Comparison of ENCODE assay signal across 8 cellular contexts in genomic region chr7:101017099-101017777, GRCh38. TPM values are rescaled to one million over a fixed set of nuclear protein-coding genes. Genes with fewer than 3 reads are reported as not detected.
DNase-seq lines count a peak whose midpoint lies in the region; ATAC-seq and TF ChIP-seq lines count a peak whose summit lies in the region.

No MANE protein-coding gene starts in this region.

- peaks cover 22% of the 10 kb centered on the region for H3K4me1 Mint-ChIP-seq in activated CD4-positive, alpha-beta memory T cell treated with anti-CD3 and anti-CD28 coated beads, Interleukin-2, amount 10 ng/mL, durations not matched to agents 7 days and 5 days
- peaks cover 5% of the 10 kb centered on the region for H3K4me1 Mint-ChIP-seq in mesothelial cell of epicardium

- peak; percentile 81 for ATAC-seq in HG02759 (IDR thresholded peaks at IDR 0.05; ENCODE audit: unreplicated experiment)

- H3K27ac ChIP-seq in effector memory CD4-positive, alpha-beta T cell (ENCODE audit: insufficient read depth, low read length, poor library complexity, severe bottlenecking), result peak overlapping the region; percentile 48

- TF ChIP-seq CTCF in GM13977 (IDR thresholded peaks at IDR 0.05; ENCODE audit: extremely low read depth, insufficient read depth, missing control alignments) (no peak), mesothelial cell of epicardium (IDR thresholded peaks at IDR 0.05; ENCODE audit: unreplicated experiment) (no peak)

- in situ Hi-C loops in GM13977 (cut with MboI; ENCODE audit: low pct_unique_long_range_greater_than_20kb, low sequenced_read_pairs, unreplicated experiment), result no loop called here

- peaks cover 5% of the 10 kb centered on the region for H3K27me3 Mint-ChIP-seq in activated CD4-positive, alpha-beta memory T cell treated with anti-CD3 and anti-CD28 coated beads, Interleukin-2, amount 10 ng/mL, durations not matched to agents 7 days and 5 days
- H3K27me3 Mint-ChIP-seq in mesothelial cell of epicardium (ENCODE audit: low read depth), result peaks cover 22% of the 10 kb centered on the region

- CTCF ChIA-PET in activated CD4-positive, alpha-beta memory T cell treated with anti-CD3 and anti-CD28 coated beads, Interleukin-2, amount 10 ng/mL, durations not matched to agents 7 days and 5 days (lab: Charles Lee), result interaction anchor here (0.6 to 1.0 kb wide), 2 partner anchors 62 to 311 kb away, joined by 3 read pairs; partner anchors contain the start of gene POP7

- no peaks in the 10 kb centered on the region for H3K9me3 Mint-ChIP-seq in activated CD4-positive, alpha-beta memory T cell treated with anti-CD3 and anti-CD28 coated beads, Interleukin-2, amount 10 ng/mL, durations not matched to agents 7 days and 5 days
- H3K9me3 Mint-ChIP-seq in mesothelial cell of epicardium, result no peaks in the 10 kb centered on the region

- H3K36me3 ChIP-seq in effector memory CD4-positive, alpha-beta T cell (ENCODE audit: control insufficient read depth, insufficient read depth, low read length), result no peaks in the 10 kb centered on the region

- DNase-seq in GM13977 (ENCODE audit: low spot score) (peak; percentile 85), NCI-H2171 (lab: John Stamatoyannopoulos, UW) (peak; percentile 15), mesothelial cell of epicardium (ENCODE audit: low spot score in 2 of 2, unreplicated experiment in 2 of 2) (peak in 1 of 2 experiments; percentile 54), DMS114 treated with DMSO at 0.1 percent for 48 hours (lab: John Stamatoyannopoulos, UW; ENCODE audit: unreplicated experiment) (no peak)
- peak; percentile 85 for DNase-seq in activated CD4-positive, alpha-beta memory T cell treated with anti-CD3 and anti-CD28 coated beads, Interleukin-2, amount 10 ng/mL, durations not matched to agents 7 days and 5 days
- DNase-seq in effector memory CD4-positive, alpha-beta T cell, result peak; percentile 38 to 43 (median 43)
- peak; percentile 37 to 60 for DNase-seq in stimulated activated CD8-positive, alpha-beta memory T cell treated with anti-CD3 and anti-CD28 coated beads, Interleukin-4, amount 100 ng/mL, for 1 hour (ENCODE audit: low read depth in 2 of 2, low spot score in 1 of 2)

- H3K4me3 ChIP-seq in effector memory CD4-positive, alpha-beta T cell (ENCODE audit: insufficient read depth, low read depth, low read length, poor library complexity, severe bottlenecking), result peak overlapping the region; percentile 81

- H3K27me3 ChIP-seq in effector memory CD4-positive, alpha-beta T cell (replicated peaks; ENCODE audit: control insufficient read depth, insufficient read depth, low read length, poor library complexity, severe bottlenecking), result no peaks in the 10 kb centered on the region

- peaks cover 5% of the 10 kb centered on the region for H3K4me1 ChIP-seq in effector memory CD4-positive, alpha-beta T cell (ENCODE audit: control insufficient read depth, insufficient read depth, low read length, poor library complexity, severe bottlenecking)

- POLR2A ChIA-PET in activated CD4-positive, alpha-beta memory T cell treated with anti-CD3 and anti-CD28 coated beads, Interleukin-2, amount 10 ng/mL, durations not matched to agents 7 days and 5 days (lab: Charles Lee), result interaction anchor here (1.5 to 3.1 kb wide), 4 partner anchors 12 to 142 kb away, joined by 4 to 17 read pairs (median 6); partner anchors contain the start of genes SRRT, TRIM56 and UFSP1

- peak overlapping the region; percentile 91 for H3K4me3 Mint-ChIP-seq in activated CD4-positive, alpha-beta memory T cell treated with anti-CD3 and anti-CD28 coated beads, Interleukin-2, amount 10 ng/mL, durations not matched to agents 7 days and 5 days
- peak overlapping the region; percentile 55 for H3K4me3 Mint-ChIP-seq in mesothelial cell of epicardium

- H3K27ac Mint-ChIP-seq in activated CD4-positive, alpha-beta memory T cell treated with anti-CD3 and anti-CD28 coated beads, Interleukin-2, amount 10 ng/mL, durations not matched to agents 7 days and 5 days, result peak overlapping the region; percentile 93
- peak overlapping the region; percentile 59 for H3K27ac Mint-ChIP-seq in mesothelial cell of epicardium

- H3K9me3 ChIP-seq in effector memory CD4-positive, alpha-beta T cell (ENCODE audit: control insufficient read depth, low read length), result no peaks in the 10 kb centered on the region

- H3K36me3 Mint-ChIP-seq in activated CD4-positive, alpha-beta memory T cell treated with anti-CD3 and anti-CD28 coated beads, Interleukin-2, amount 10 ng/mL, durations not matched to agents 7 days and 5 days (ENCODE audit: low read depth), result peaks cover 2% of the 10 kb centered on the region
- no peaks in the 10 kb centered on the region for H3K36me3 Mint-ChIP-seq in mesothelial cell of epicardium

RNA-seq across cellular contexts. Expression of gene MUC17, which starts 2.6 kb away (rescaled TPM):
- total RNA-seq in activated CD4-positive, alpha-beta memory T cell treated with anti-CD3 and anti-CD28 coated beads, Interleukin-2, amount 10 ng/mL, durations not matched to agents 7 days and 5 days, result not detected
- not detected in 3 replicates for total RNA-seq in mesothelial cell of epicardium

RNA-seq across cellular contexts. Expression of gene MUC12, which starts 47.9 kb away (rescaled TPM):
- under 1 TPM in 1 of 2 experiments, not detected in 1; 0.50 TPM for total RNA-seq in activated CD4-positive, alpha-beta memory T cell treated with anti-CD3 and anti-CD28 coated beads, Interleukin-2, amount 10 ng/mL, durations not matched to agents 7 days and 5 days
- 0.73 to 1.4 TPM (median 1.1 TPM) in 3 replicates for total RNA-seq in mesothelial cell of epicardium
